1 cellular context compared by ENCODE assay signal in genomic region chr11:57335343-57336110, GRCh38.
A peak's percentile ranks its signal among the peaks of the same experiment; 100 is the strongest.
TF ChIP-seq lines count a peak whose summit lies in the region.

TSS of gene SSRP1 (minus strand) at chr11:57335892. CDS start at chr11:57335121, 771 bp downstream.

TF ChIP-seq in HepG2, 621 proteins besides CTCF, POLR2A, EP300 and RAD21 (continued from another document):
- TF ChIP-seq FOXO4 (CRISPR knock-in tag; conservative IDR thresholded peaks at IDR 0.05) (0 out of 2 replicates have a peak, but pooled peaks have one; percentile 2), AHR (CRISPR knock-in tag; IDR thresholded peaks at IDR 0.05) (peak; percentile 56; the same call in 1 of the 2 replicates), SRY (CRISPR knock-in tag; IDR thresholded peaks at IDR 0.05) (0 out of 2 replicates have a peak, but pooled peaks have one; percentile 21), ZNF639 (CRISPR knock-in tag; conservative IDR thresholded peaks at IDR 0.05) (peak; percentile 46; the same call in 1 of the 2 replicates), RFX1 (IDR thresholded peaks at IDR 0.05) (peak; percentile 66), ZBTB14 (CRISPR knock-in tag; IDR thresholded peaks at IDR 0.05) (peak; percentile 91), KDM5B (CRISPR knock-in tag; IDR thresholded peaks at IDR 0.05; ENCODE audit: borderline replicate concordance) (peak; percentile 24; the same call in 1 of the 2 replicates)
